Comparison of ENCODE assay signal across 1 cellular context in the genomic region with DNA sequence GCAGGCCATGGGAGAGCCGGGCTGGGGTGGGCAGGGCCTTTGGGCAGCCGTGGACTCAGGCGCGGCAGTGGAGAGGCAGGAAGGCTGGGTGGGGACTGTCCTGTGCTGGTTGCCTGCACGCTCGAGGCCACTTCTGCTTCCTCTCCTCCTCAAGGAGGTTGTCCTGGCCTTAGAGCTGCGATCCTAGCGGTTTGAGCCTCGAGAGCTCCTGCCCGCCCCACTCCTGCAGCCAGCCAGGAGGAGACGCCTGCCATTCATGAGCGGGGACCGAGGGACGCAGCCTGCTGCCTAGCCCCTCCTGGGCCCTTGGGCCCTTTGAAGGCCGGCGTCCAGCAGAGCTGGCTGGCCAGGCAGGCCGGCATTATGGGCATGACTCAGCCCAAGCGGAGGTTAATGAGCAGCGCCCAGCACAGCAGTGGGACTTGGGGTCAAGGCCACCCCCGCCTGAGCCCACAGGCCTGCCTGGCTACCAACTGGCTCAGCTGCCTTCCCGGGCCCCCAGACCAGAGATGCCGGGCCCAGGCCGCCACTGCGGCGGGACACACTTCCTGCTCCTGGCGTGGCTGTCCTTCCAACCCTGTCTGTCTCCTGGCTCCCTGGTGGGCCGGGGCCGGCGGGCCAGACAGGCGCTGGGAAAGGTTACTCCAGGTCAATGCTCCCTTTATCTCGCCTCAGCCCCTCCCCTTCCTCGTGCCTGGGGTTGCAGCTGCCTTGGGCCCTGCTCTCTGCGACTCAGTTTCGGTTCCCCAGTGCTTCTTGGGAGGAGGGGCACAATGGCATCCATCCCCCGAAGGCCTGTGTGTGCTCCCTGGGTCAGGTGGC.
A peak's percentile ranks its signal among the peaks of the same experiment; 100 is the strongest.
TF ChIP-seq lines count a peak whose summit lies in the region.

No MANE protein-coding gene starts in this region.

TF ChIP-seq in K562, 482 proteins besides CTCF, POLR2A, EP300 and RAD21 (continued from another document):
- TF ChIP-seq POLR2G (IDR thresholded peaks at IDR 0.05; ENCODE audit: low read depth, low read length) = peak; percentile 48
- TF ChIP-seq MYC (IDR thresholded peaks at IDR 0.05; ENCODE audit: low read depth, low read length) = peak; percentile 41; the same call in 1 of the 2 replicates
- TF ChIP-seq MYC (CRISPR knock-in tag; IDR thresholded peaks at IDR 0.05; ENCODE audit: borderline replicate concordance, low read depth) = no peak
- no peak for TF ChIP-seq SP2 (IDR thresholded peaks at IDR 0.05; ENCODE audit: extremely low read depth, low read depth, low read length, poor library complexity, severe bottlenecking)
- no peak for TF ChIP-seq ATF1 (CRISPR knock-in tag; IDR thresholded peaks at IDR 0.05)
- peak; percentile 21; the same call in 1 of the 2 replicates for TF ChIP-seq ATF1 (tag; IDR thresholded peaks at IDR 0.05)
- no peak for TF ChIP-seq TFAM (CRISPR knock-in tag; conservative IDR thresholded peaks at IDR 0.05)
- TF ChIP-seq TBL1XR1 (IDR thresholded peaks at IDR 0.05; ENCODE audit: low read length in 2 of 2) = peak in 1 of 2 experiments; percentile 80; a peak in 2 of 4 replicates
- peak; percentile 65 for TF ChIP-seq C11orf30 (IDR thresholded peaks at IDR 0.05; ENCODE audit: low read depth)
- TF ChIP-seq ZKSCAN3 (CRISPR knock-in tag; IDR thresholded peaks at IDR 0.05) = no peak
